ENCODE assay signal across 8 cellular contexts in genomic region chr9:131704195-131704983, GRCh38. TPM values are rescaled to one million over a fixed set of nuclear protein-coding genes. Genes with fewer than 3 reads are reported as not detected.
DNase-seq lines count a peak whose midpoint lies in the region; ATAC-seq and TF ChIP-seq lines count a peak whose summit lies in the region.

No MANE protein-coding gene starts in this region.

- DNase-seq in activated CD8-positive, alpha-beta memory T cell treated with anti-CD3 and anti-CD28 coated beads, Interleukin-2, amount 10 ng/mL, durations not matched to agents 7 days and 5 days, result no peak
- no peak for DNase-seq in activated CD8-positive, alpha-beta memory T cell treated with anti-CD3 and anti-CD28 coated beads for 24 hours
- DNase-seq in hepatocyte (ENCODE audit: low spot score) (no peak), transverse colon (no peak), NCI-H2029 (lab: John Stamatoyannopoulos, UW) (no peak), HCEC 1CT (no peak)
- no peak for DNase-seq in CD8-positive, alpha-beta T cell

- H3K9me3 Mint-ChIP-seq in activated CD8-positive, alpha-beta memory T cell treated with anti-CD3 and anti-CD28 coated beads, Interleukin-2, amount 10 ng/mL, durations not matched to agents 7 days and 5 days (ENCODE audit: low read depth), result no peaks in the 10 kb centered on the region
- H3K9me3 Mint-ChIP-seq in CD8-positive, alpha-beta T cell, result no peaks in the 10 kb centered on the region

- TF ChIP-seq CTCF in OCI-LY1 (IDR thresholded peaks at IDR 0.05; ENCODE audit: low read length) (no peak), hepatocyte (IDR thresholded peaks at IDR 0.05; ENCODE audit: poor library complexity) (no peak), transverse colon (IDR thresholded peaks at IDR 0.05) (peak in 1 of 5 experiments; percentile 8)
- no peak for TF ChIP-seq CTCF in CD8-positive, alpha-beta T cell (IDR thresholded peaks at IDR 0.05)

- no peaks in the 10 kb centered on the region for H3K36me3 ChIP-seq in OCI-LY1 (ENCODE audit: insufficient read depth, low read length)
- H3K36me3 ChIP-seq in hepatocyte (replicated peaks; ENCODE audit: insufficient read depth, low read depth), result no peaks in the 10 kb centered on the region
- H3K36me3 ChIP-seq in transverse colon, result no peaks in the 10 kb centered on the region
- H3K36me3 ChIP-seq in CD8-positive, alpha-beta T cell (ENCODE audit: insufficient read depth, low read length), result no peaks in the 10 kb centered on the region

- peak overlapping the region; percentile 47 for H3K27ac Mint-ChIP-seq in activated CD8-positive, alpha-beta memory T cell treated with anti-CD3 and anti-CD28 coated beads, Interleukin-2, amount 10 ng/mL, durations not matched to agents 7 days and 5 days
- no peak overlapping the region for H3K27ac Mint-ChIP-seq in CD8-positive, alpha-beta T cell

- H3K4me1 Mint-ChIP-seq in activated CD8-positive, alpha-beta memory T cell treated with anti-CD3 and anti-CD28 coated beads, Interleukin-2, amount 10 ng/mL, durations not matched to agents 7 days and 5 days, result peaks cover 69% of the 10 kb centered on the region
- H3K4me1 Mint-ChIP-seq in CD8-positive, alpha-beta T cell (ENCODE audit: low read depth), result peaks cover 83% of the 10 kb centered on the region

- H3K27me3 ChIP-seq in OCI-LY1 (ENCODE audit: insufficient read depth, low read length) (no peaks in the 10 kb centered on the region), hepatocyte (no peaks in the 10 kb centered on the region), transverse colon (no peaks in the 10 kb centered on the region)
- H3K27me3 ChIP-seq in CD8-positive, alpha-beta T cell (ENCODE audit: insufficient read depth, low read length), result no peaks in the 10 kb centered on the region

- ATAC-seq in activated CD8-positive, alpha-beta memory T cell treated with anti-CD3 and anti-CD28 coated beads, Interleukin-2, amount 10 ng/mL, durations not matched to agents 7 days and 5 days, result no peak
- no peak for ATAC-seq in CD8-positive, alpha-beta T cell

- TF ChIP-seq POLR2A in transverse colon (IDR thresholded peaks at IDR 0.05), result no peak

- peak overlapping the region; percentile 98 for H3K27ac ChIP-seq in OCI-LY1 (ENCODE audit: low read depth, low read length, poor library complexity, severe bottlenecking)
- H3K27ac ChIP-seq in hepatocyte, result peak overlapping the region; percentile 33
- peak overlapping the region; percentile 48 to 77 (median 62) for H3K27ac ChIP-seq in transverse colon
- H3K27ac ChIP-seq in CD8-positive, alpha-beta T cell (ENCODE audit: low read depth, low read length), result no peak overlapping the region

- no peaks in the 10 kb centered on the region for H3K27me3 Mint-ChIP-seq in activated CD8-positive, alpha-beta memory T cell treated with anti-CD3 and anti-CD28 coated beads, Interleukin-2, amount 10 ng/mL, durations not matched to agents 7 days and 5 days
- H3K27me3 Mint-ChIP-seq in CD8-positive, alpha-beta T cell (ENCODE audit: low read depth), result no peaks in the 10 kb centered on the region

- WGBS in hepatocyte (ENCODE audit: low lambda C conversion rate, missing lambda C conversion rate), result 61% methylated on average over 4 of the region's 4 CpGs
- 47 to 63% methylated on average over 2 to 4 of the region's 4 CpGs for WGBS in transverse colon (ENCODE audit: low coverage in 1 of 2), 2 donors

- H3K4me3 ChIP-seq in OCI-LY1 (ENCODE audit: low read depth, low read length, poor library complexity, severe bottlenecking), result peak overlapping the region; percentile 25
- no peak overlapping the region for H3K4me3 ChIP-seq in hepatocyte
- H3K4me3 ChIP-seq in transverse colon, result no peak overlapping the region
- no peak overlapping the region for H3K4me3 ChIP-seq in CD8-positive, alpha-beta T cell (ENCODE audit: low read depth, low read length)

- no peaks in the 10 kb centered on the region for H3F3A ChIP-seq in OCI-LY1 (ENCODE audit: insufficient read depth, low read length)

- H4K20me1 ChIP-seq in OCI-LY1 (ENCODE audit: insufficient read depth, low read length) (no peaks in the 10 kb centered on the region), hepatocyte (ENCODE audit: insufficient read depth, poor library complexity, severe bottlenecking) (peaks cover 21% of the 10 kb centered on the region)

- POLR2A ChIA-PET in CD8-positive, alpha-beta T cell (lab: Charles Lee), result interaction anchor here (1.2 to 1.8 kb wide), 2 partner anchors 11 to 12 kb away, joined by 3 to 4 read pairs; no protein-coding TSS in a partner anchor

- H3K9ac ChIP-seq in OCI-LY1 (ENCODE audit: low read length), result peak overlapping the region; percentile 60

- no peak overlapping the region for H3K4me3 Mint-ChIP-seq in activated CD8-positive, alpha-beta memory T cell treated with anti-CD3 and anti-CD28 coated beads, Interleukin-2, amount 10 ng/mL, durations not matched to agents 7 days and 5 days
- H3K4me3 Mint-ChIP-seq in CD8-positive, alpha-beta T cell, result no peak overlapping the region

- CTCF ChIA-PET in activated CD8-positive, alpha-beta memory T cell treated with anti-CD3 and anti-CD28 coated beads, Interleukin-2, amount 10 ng/mL, durations not matched to agents 7 days and 5 days (lab: Charles Lee), result interaction anchor here (1.9 to 2.5 kb wide), 2 partner anchors 11 to 27 kb away, joined by 6 to 7 read pairs; no protein-coding TSS in a partner anchor
- CTCF ChIA-PET in CD8-positive, alpha-beta T cell (lab: Charles Lee), result interaction anchor here (1.3 kb wide), 1 partner anchor 27 kb away, joined by 4 read pairs; no protein-coding TSS in a partner anchor

- H3K36me3 Mint-ChIP-seq in activated CD8-positive, alpha-beta memory T cell treated with anti-CD3 and anti-CD28 coated beads, Interleukin-2, amount 10 ng/mL, durations not matched to agents 7 days and 5 days, result peaks cover 11% of the 10 kb centered on the region
- peaks cover 8% of the 10 kb centered on the region for H3K36me3 Mint-ChIP-seq in CD8-positive, alpha-beta T cell

- peaks cover 63% of the 10 kb centered on the region for H3K79me2 ChIP-seq in OCI-LY1 (ENCODE audit: insufficient read depth, low read length)
- H3K79me2 ChIP-seq in hepatocyte, result peaks cover 98% of the 10 kb centered on the region

- intact Hi-C loops in transverse colon (cut with DNase I; ENCODE audit: low total_unique reads), result no loop called here
- intact Hi-C loops in CD8-positive, alpha-beta T cell (cut with DNase I, micrococcal nuclease), result no loop called here

- no peak overlapping the region for H2AFZ ChIP-seq in OCI-LY1 (ENCODE audit: low read length)
- H2AFZ ChIP-seq in hepatocyte, result no peak overlapping the region

- in situ Hi-C loops in transverse colon (cut with MboI; ENCODE audit: low pct_ligation_motif_present in 1 of 4, low pct_unique_long_range_greater_than_20kb in 1 of 4, low sequenced_read_pairs in 3 of 4), result no loop called here

- no peaks in the 10 kb centered on the region for H3K9me2 ChIP-seq in OCI-LY1 (ENCODE audit: low read depth, low read length)
- no peaks in the 10 kb centered on the region for H3K9me2 ChIP-seq in hepatocyte (replicated peaks; ENCODE audit: insufficient read depth)

- peaks cover 100% of the 10 kb centered on the region for H3K4me1 ChIP-seq in OCI-LY1 (ENCODE audit: insufficient read depth, low read length, severe bottlenecking)
- peaks cover 35% of the 10 kb centered on the region for H3K4me1 ChIP-seq in hepatocyte (ENCODE audit: insufficient read depth)
- peaks cover 13 to 71% (median 53%) of the 10 kb centered on the region in 4 donors for H3K4me1 ChIP-seq in transverse colon
- peaks cover 22% of the 10 kb centered on the region for H3K4me1 ChIP-seq in CD8-positive, alpha-beta T cell (ENCODE audit: insufficient read depth, low read length)

- H3K4me2 ChIP-seq in OCI-LY1 (ENCODE audit: low read length), result peak overlapping the region; percentile 58
- peak overlapping the region; percentile 28 for H3K4me2 ChIP-seq in hepatocyte

- H3K9me3 ChIP-seq in OCI-LY1 (ENCODE audit: low read length) (no peaks in the 10 kb centered on the region), hepatocyte (ENCODE audit: low read depth) (no peaks in the 10 kb centered on the region), transverse colon (no peaks in the 10 kb centered on the region)
- H3K9me3 ChIP-seq in CD8-positive, alpha-beta T cell (ENCODE audit: low read length), result no peaks in the 10 kb centered on the region

- TF ChIP-seq EP300 in transverse colon (IDR thresholded peaks at IDR 0.05; ENCODE audit: low read depth), result no peak

RNA-seq across cellular contexts. Expression of gene RAPGEF1, which starts 35.5 kb away (rescaled TPM):
- 100 to 1,000 TPM; 187 to 215 TPM for total RNA-seq in activated CD8-positive, alpha-beta memory T cell treated with anti-CD3 and anti-CD28 coated beads, Interleukin-2, amount 10 ng/mL, durations not matched to agents 7 days and 5 days
- total RNA-seq in hepatocyte, result 26.2 and 27.5 TPM in 2 replicates
- polyA plus RNA-seq in hepatocyte, result 24.8 and 29.7 TPM in 2 replicates
- total RNA-seq in transverse colon, result 10 to 100 TPM; 49.8 to 86.0 (median 55.1) TPM
- 100 to 1,000 TPM; 127 to 130 TPM for total RNA-seq in CD8-positive, alpha-beta T cell
